Comparison of ENCODE assay signal across 36 cellular contexts in the genomic region with DNA sequence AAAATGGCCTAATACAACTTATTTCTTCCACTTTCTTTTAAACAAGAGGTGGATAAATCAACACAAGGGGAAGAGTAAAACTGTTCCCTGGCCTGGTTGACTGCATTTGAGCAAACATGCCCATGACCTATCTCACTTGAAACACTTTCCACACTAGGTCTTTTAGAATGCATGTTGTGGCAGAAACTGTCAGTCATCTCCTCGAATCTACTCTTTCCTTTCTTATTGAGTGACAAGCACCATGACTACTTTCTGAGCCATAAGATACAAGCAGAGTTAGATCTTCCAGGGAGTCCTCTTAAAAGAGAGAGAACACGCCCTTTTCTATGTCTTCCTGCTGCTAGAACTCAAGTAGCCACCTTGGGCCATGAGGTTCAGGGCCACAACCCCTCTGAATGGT.
DNase-seq lines count a peak whose midpoint lies in the region; ATAC-seq, FAIRE-seq and TF ChIP-seq lines count a peak whose summit lies in the region.
"Had no signal": no experiment of that assay in that cellular context is flagged by ENCODE, and none has a peak within 500 bp of the region (broad histone marks: within the 10 kb centered on the region; RNA-seq: fewer than 3 reads in every experiment).

No MANE protein-coding gene starts in this region.

- TF ChIP-seq RAD21 in neural cell (conservative IDR thresholded peaks at IDR 0.05): no peak

- DNase-seq in HTR-8/SVneo (ENCODE audit: insufficient read length, low spot score) (no peak), Karpas-422 (no peak), osteocyte (ENCODE audit: extremely low spot score, unreplicated experiment) (peak; percentile 7), NCI-H774 (lab: John Stamatoyannopoulos, UW) (no peak), DMS 273 treated with DMSO at 0.1 percent for 48 hours (lab: John Stamatoyannopoulos, UW) (no peak)
- DNase-seq: 8988T; ACHN; AML-193; BE2C; C1 segment of cervical spinal cord; Caco-2; Calu3; CD4-positive, alpha-beta memory T cell; CD4-positive, alpha-beta T cell; CD4-positive, CD25-positive, alpha-beta regulatory T cell; CD8-positive, alpha-beta memory T cell; CD8-positive, alpha-beta T cell; COR-L47; DMS153; DMS53; DMS79; DMS79 treated with DMSO at 0.1 percent for 48 hours; DND-41; EL had no signal

- no peaks in the 10 kb centered on the region for H3K79me2 ChIP-seq in Karpas-422 (ENCODE audit: low read length)
- no peaks in the 10 kb centered on the region for H3K79me2 ChIP-seq in neural cell (replicated peaks; ENCODE audit: insufficient read depth, low read length)

- peak; percentile 28 for FAIRE-seq in HTR-8/SVneo (lab: Jason Lieb, UNC)
- FAIRE-seq: A204.1, A549, D721Med had no signal

- no peaks in the 10 kb centered on the region for H3K27me3 Mint-ChIP-seq in osteocyte (ENCODE audit: unreplicated experiment)
- H3K27me3 Mint-ChIP-seq: CD4-positive, CD25-positive, alpha-beta regulatory T cell had no signal

- no peaks in the 10 kb centered on the region for H3K9me3 ChIP-seq in Karpas-422 (ENCODE audit: low read length)
- H3K9me3 ChIP-seq in neural cell (ENCODE audit: low read length): no peaks in the 10 kb centered on the region
- H3K9me3 ChIP-seq: A549; BE2C; BLaER1; BLaER1 treated with 17β-estradiol and CSF1 and Interleukin-3, amounts not matched to agents 10 nM and 100 nM; Caco-2 had no signal

- H3K9ac ChIP-seq in Karpas-422 (ENCODE audit: low read length) (no peak overlapping the region), neural cell (ENCODE audit: low read length) (no peak overlapping the region)
- H3K9ac ChIP-seq: BLaER1; BLaER1 treated with 17β-estradiol and CSF1 and Interleukin-3, amounts not matched to agents 10 nM and 100 nM had no signal

- H3K4me2 ChIP-seq in Karpas-422 (ENCODE audit: low read depth, low read length, poor library complexity, severe bottlenecking): no peak overlapping the region
- H3K4me2 ChIP-seq in neural cell (ENCODE audit: low read length): no peak overlapping the region
- H3K4me2 ChIP-seq: A549; BLaER1; BLaER1 treated with 17β-estradiol and CSF1 and Interleukin-3, amounts not matched to agents 10 nM and 100 nM had no signal

- no peak overlapping the region for H3K27ac Mint-ChIP-seq in osteocyte (ENCODE audit: unreplicated experiment)
- H3K27ac Mint-ChIP-seq: B cell; CD14-positive monocyte; CD4-positive, alpha-beta memory T cell; CD4-positive, alpha-beta T cell; CD4-positive, CD25-positive, alpha-beta regulatory T cell; CD8-positive, alpha-beta memory T cell; CD8-positive, alpha-beta T cell had no signal

- H3K9me2 ChIP-seq in Karpas-422 (replicated peaks; ENCODE audit: insufficient read depth, low read length) (no peaks in the 10 kb centered on the region), neural cell (ENCODE audit: insufficient read depth, low read length) (no peaks in the 10 kb centered on the region)

- H2AFZ ChIP-seq in Karpas-422 (ENCODE audit: low read length): 0 out of 2 replicates have a peak overlapping the region, but pooled peaks have one; percentile 55
- H2AFZ ChIP-seq in neural cell (ENCODE audit: low read depth, low read length): no peak overlapping the region

- H3K36me3 ChIP-seq in Karpas-422 (ENCODE audit: insufficient read depth, low read length) (no peaks in the 10 kb centered on the region), neural cell (ENCODE audit: insufficient read depth, low read length) (no peaks in the 10 kb centered on the region)
- H3K36me3 ChIP-seq: BE2C; BLaER1; BLaER1 treated with 17β-estradiol and CSF1 and Interleukin-3, amounts not matched to agents 10 nM and 100 nM had no signal

- TF ChIP-seq CTCF in neural cell (IDR thresholded peaks at IDR 0.05; ENCODE audit: poor library complexity, severe bottlenecking): no peak
- no peak for TF ChIP-seq CTCF in osteocyte (IDR thresholded peaks at IDR 0.05)

- H3K27me3 ChIP-seq in Karpas-422 (ENCODE audit: low read length) (no peaks in the 10 kb centered on the region), neural cell (ENCODE audit: insufficient read depth, low read depth, low read length) (no peaks in the 10 kb centered on the region)
- H3K27me3 ChIP-seq: BE2C; BLaER1; BLaER1 treated with 17β-estradiol and CSF1 and Interleukin-3, amounts not matched to agents 10 nM and 100 nM had no signal

- no peak overlapping the region for H3K4me3 Mint-ChIP-seq in osteocyte (ENCODE audit: unreplicated experiment)
- H3K4me3 Mint-ChIP-seq: B cell; CD14-positive monocyte; CD4-positive, alpha-beta memory T cell; CD4-positive, alpha-beta T cell; CD4-positive, CD25-positive, alpha-beta regulatory T cell; CD8-positive, alpha-beta memory T cell; CD8-positive, alpha-beta T cell had no signal

- peaks cover 25% of the 10 kb centered on the region for H3K4me1 ChIP-seq in Karpas-422 (ENCODE audit: low read length)
- H3K4me1 ChIP-seq: A549; BE2C; BLaER1; BLaER1 treated with 17β-estradiol and CSF1 and Interleukin-3, amounts not matched to agents 10 nM and 100 nM; Caco-2 had no signal

- H3K27ac ChIP-seq in Karpas-422 (ENCODE audit: low read length) (no peak overlapping the region), neural cell (ENCODE audit: low read length) (no peak overlapping the region)
- H3K27ac ChIP-seq: 22Rv1; A549; BLaER1; BLaER1 treated with 17β-estradiol and CSF1 and Interleukin-3, amounts not matched to agents 10 nM and 100 nM; C4-2B had no signal

- no peak overlapping the region for H3K4me3 ChIP-seq in Karpas-422 (ENCODE audit: low read length)
- no peak overlapping the region for H3K4me3 ChIP-seq in neural cell (ENCODE audit: low read length)
- H3K4me3 ChIP-seq: A549; BLaER1; BLaER1 treated with 17β-estradiol and CSF1 and Interleukin-3, amounts not matched to agents 10 nM and 100 nM had no signal

- peak; percentile 84 for TF ChIP-seq EP300 in neural cell (conservative IDR thresholded peaks at IDR 0.05; ENCODE audit: poor library complexity, severe bottlenecking)

- H3F3A ChIP-seq in neural cell (ENCODE audit: insufficient read depth, low read length, poor library complexity, severe bottlenecking): no peaks in the 10 kb centered on the region

- no peaks in the 10 kb centered on the region for H3K4me1 Mint-ChIP-seq in osteocyte (ENCODE audit: unreplicated experiment)
- H3K4me1 Mint-ChIP-seq: B cell; CD14-positive monocyte; CD4-positive, alpha-beta memory T cell; CD4-positive, CD25-positive, alpha-beta regulatory T cell; CD8-positive, alpha-beta memory T cell had no signal

- no peaks in the 10 kb centered on the region for H3K36me3 Mint-ChIP-seq in osteocyte (ENCODE audit: unreplicated experiment)
- H3K36me3 Mint-ChIP-seq: CD14-positive monocyte; CD4-positive, alpha-beta memory T cell; CD4-positive, CD25-positive, alpha-beta regulatory T cell; CD8-positive, alpha-beta memory T cell; CD8-positive, alpha-beta T cell had no signal

- H4K20me1 ChIP-seq in Karpas-422 (ENCODE audit: insufficient read depth, low read depth, low read length) (no peaks in the 10 kb centered on the region), neural cell (ENCODE audit: insufficient read depth) (no peaks in the 10 kb centered on the region)
- H4K20me1 ChIP-seq: BLaER1; BLaER1 treated with 17β-estradiol and CSF1 and Interleukin-3, amounts not matched to agents 10 nM and 100 nM had no signal

- ATAC-seq in SK-N-SH treated with all-trans-retinoic acid at 6 μM for 48 hours (no peak), HG02840 (IDR thresholded peaks at IDR 0.05; ENCODE audit: low FRiP score, unreplicated experiment) (no peak)
- ATAC-seq: A549; CD8-positive, alpha-beta T cell had no signal

- H3K9me3 Mint-ChIP-seq in osteocyte (ENCODE audit: unreplicated experiment): peaks cover 14% of the 10 kb centered on the region
- H3K9me3 Mint-ChIP-seq: CD8-positive, alpha-beta T cell had no signal

TF ChIP-seq in neural cell, 6 proteins besides CTCF, POLR2A, EP300 and RAD21:
- TF ChIP-seq POLR2AphosphoS5 (IDR thresholded peaks at IDR 0.05): peak; percentile 61
- TF ChIP-seq TAF1 (IDR thresholded peaks at IDR 0.05; ENCODE audit: low read depth): no peak

TF ChIP-seq in SK-N-SH treated with all-trans-retinoic acid at 6 μM for 48 hours, 23 proteins besides CTCF, POLR2A, EP300 and RAD21 (continues in another document):
- TF ChIP-seq OSR1 (CRISPR knock-in tag; IDR thresholded peaks at IDR 0.05) (no peak), ZNF565 (CRISPR knock-in tag; conservative IDR thresholded peaks at IDR 0.05; ENCODE audit: low read depth) (no peak), TOX (CRISPR knock-in tag; IDR thresholded peaks at IDR 0.05; ENCODE audit: borderline replicate concordance) (no peak), TCF4 (CRISPR knock-in tag; IDR thresholded peaks at IDR 0.05; ENCODE audit: borderline replicate concordance) (no peak), ZNF70 (CRISPR knock-in tag; IDR thresholded peaks at IDR 0.05) (no peak), RARB (CRISPR knock-in tag; IDR thresholded peaks at IDR 0.05) (no peak), BACH2 (CRISPR knock-in tag; IDR thresholded peaks at IDR 0.05; ENCODE audit: borderline replicate concordance) (no peak), ISL1 (CRISPR knock-in tag; IDR thresholded peaks at IDR 0.05) (no peak), ZFP30 (CRISPR knock-in tag; IDR thresholded peaks at IDR 0.05) (no peak), GLIS3 (CRISPR knock-in tag; IDR thresholded peaks at IDR 0.05) (no peak), CSDC2 (CRISPR knock-in tag; IDR thresholded peaks at IDR 0.05) (no peak)
- TF ChIP-seq, protein P1, sequence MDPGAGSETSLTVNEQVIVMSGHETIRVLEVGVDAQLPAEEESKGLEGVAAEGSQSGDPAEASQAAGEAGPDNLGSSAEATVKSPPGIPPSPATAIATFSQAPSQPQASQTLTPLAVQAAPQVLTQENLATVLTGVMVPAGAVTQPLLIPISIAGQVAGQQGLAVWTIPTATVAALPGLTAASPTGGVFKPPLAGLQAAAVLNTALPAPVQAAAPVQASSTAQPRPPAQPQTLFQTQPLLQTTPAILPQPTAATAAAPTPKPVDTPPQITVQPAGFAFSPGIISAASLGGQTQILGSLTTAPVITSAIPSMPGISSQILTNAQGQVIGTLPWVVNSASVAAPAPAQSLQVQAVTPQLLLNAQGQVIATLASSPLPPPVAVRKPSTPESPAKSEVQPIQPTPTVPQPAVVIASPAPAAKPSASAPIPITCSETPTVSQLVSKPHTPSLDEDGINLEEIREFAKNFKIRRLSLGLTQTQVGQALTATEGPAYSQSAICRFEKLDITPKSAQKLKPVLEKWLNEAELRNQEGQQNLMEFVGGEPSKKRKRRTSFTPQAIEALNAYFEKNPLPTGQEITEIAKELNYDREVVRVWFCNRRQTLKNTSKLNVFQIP (CRISPR knock-in tag; IDR thresholded peaks at IDR 0.05; ENCODE audit: borderline replicate concordance, low read depth): no peak
